ENCODE assay signal across 20 cellular contexts in the genomic region with DNA sequence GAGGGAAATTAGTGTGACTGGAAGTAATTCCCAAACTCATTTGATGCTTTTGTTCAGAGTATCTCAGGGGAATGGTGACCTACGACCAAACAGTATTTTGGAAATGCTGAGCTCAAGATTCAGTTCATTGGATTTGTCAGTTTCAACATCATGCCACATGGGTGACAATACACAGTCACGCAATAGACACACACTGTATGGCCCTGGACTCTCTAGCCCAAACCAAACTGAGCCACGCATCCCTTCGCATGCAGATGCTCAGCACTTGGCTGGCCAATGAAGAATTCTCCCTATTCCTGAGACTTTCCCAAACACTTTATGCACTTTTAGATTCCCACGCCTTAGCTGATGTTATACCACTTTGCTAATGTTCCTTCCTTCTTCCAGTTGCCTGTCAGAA. TPM values are rescaled to one million over a fixed set of nuclear protein-coding genes. Genes with fewer than 3 reads are reported as not detected.
"Had no signal": no experiment of that assay in that cellular context is flagged by ENCODE, and none has a peak within 500 bp of the region (broad histone marks: within the 10 kb centered on the region; RNA-seq: fewer than 3 reads in every experiment).

No MANE protein-coding gene starts in this region.

- H2AFZ ChIP-seq: hepatocyte had no signal

- H3K4me1 ChIP-seq: esophagus muscularis mucosa, suprapubic skin had no signal

- FAIRE-seq: kidney, urothelium cell line had no signal

- H3K4me3 ChIP-seq: esophagus muscularis mucosa, hepatocyte, mucosa of descending colon, ovary, suprapubic skin, thyroid gland had no signal

- DNase-seq: effector memory CD8-positive, alpha-beta T cell; head of caudate nucleus; kidney; left colon; mammary epithelial cell; mucosa of descending colon; naive thymus-derived CD8-positive, alpha-beta T cell; nucleus accumbens; ovary; right cardiac atrium; stimulated activated CD4-positive, alpha-beta T cell treated with anti-CD3 and anti-CD28 coated beads, Interleukin-4, amount 100 ng/mL, for 1 hour; stimulated activated CD8-positive, alpha-beta memory T cell treated with anti-CD3 and anti-CD28 coated beads, Interleukin-4, amount 100 ng/mL, for 48 hours; stimulated activated naive CD8-positive, alpha-beta T cell treated with anti-CD3 and anti-CD28 coated beads, Interleukin-15, Interleukin-2, amounts not matched to agents 100 U/mL and 50 U/mL, for 24 hours; thyroid gland had no signal

- ATAC-seq: effector memory CD8-positive, alpha-beta T cell; left colon; mucosa of descending colon; naive thymus-derived CD8-positive, alpha-beta T cell; right cardiac atrium; stimulated activated effector memory CD8-positive, alpha-beta T cell treated with anti-CD3 and anti-CD28 coated beads, Interleukin-12 subunit alpha, Interleukin-12 subunit beta, amount 100 ng/mL, for 72 hours; stimulated activated naive CD8-positive, alpha-beta T cell treated with anti-CD3 and anti-CD28 coated beads, Interleukin-15, Interleukin-2, amounts not matched to agents 100 U/mL and 50 U/mL, for 24 hours had no signal

- H3K4me2 ChIP-seq: hepatocyte had no signal

- H3K27me3 ChIP-seq: hepatocyte, ovary, suprapubic skin, thyroid gland had no signal

- H3K36me3 ChIP-seq: esophagus muscularis mucosa, ovary, suprapubic skin, thyroid gland had no signal

- H3K27ac ChIP-seq: epithelial cell of prostate, hepatocyte, ovary, suprapubic skin, thyroid gland had no signal

- H3K9me3 ChIP-seq: esophagus muscularis mucosa, mucosa of descending colon, ovary, suprapubic skin, thyroid gland had no signal

RNA-seq across cellular contexts. Expression of a gene that starts 10.0 kb away (rescaled TPM):
- total RNA-seq: mammary epithelial cell; naive thymus-derived CD8-positive, alpha-beta T cell had no signal
- polyA plus RNA-seq: naive thymus-derived CD8-positive, alpha-beta T cell had no signal
